1 cellular context compared by ENCODE assay signal in genomic region chr1:58927722-58928085, GRCh38.
TF ChIP-seq lines count a peak whose summit lies in the region.

No MANE protein-coding gene starts in this region.

TF ChIP-seq in GM12878, 131 proteins besides CTCF, POLR2A, EP300 and RAD21:
- TF ChIP-seq POLR2AphosphoS2 (IDR thresholded peaks at IDR 0.05; ENCODE audit: low read depth, low read length): no peak
- no peak for TF ChIP-seq SRF (IDR thresholded peaks at IDR 0.05; ENCODE audit: low read depth in 2 of 2, low read length in 2 of 2)
- no peak for TF ChIP-seq HDAC6 (IDR thresholded peaks at IDR 0.05; ENCODE audit: unreplicated experiment)
- TF ChIP-seq, protein P1, sequence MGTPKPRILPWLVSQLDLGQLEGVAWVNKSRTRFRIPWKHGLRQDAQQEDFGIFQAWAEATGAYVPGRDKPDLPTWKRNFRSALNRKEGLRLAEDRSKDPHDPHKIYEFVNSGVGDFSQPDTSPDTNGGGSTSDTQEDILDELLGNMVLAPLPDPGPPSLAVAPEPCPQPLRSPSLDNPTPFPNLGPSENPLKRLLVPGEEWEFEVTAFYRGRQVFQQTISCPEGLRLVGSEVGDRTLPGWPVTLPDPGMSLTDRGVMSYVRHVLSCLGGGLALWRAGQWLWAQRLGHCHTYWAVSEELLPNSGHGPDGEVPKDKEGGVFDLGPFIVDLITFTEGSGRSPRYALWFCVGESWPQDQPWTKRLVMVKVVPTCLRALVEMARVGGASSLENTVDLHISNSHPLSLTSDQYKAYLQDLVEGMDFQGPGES (IDR thresholded peaks at IDR 0.05): no peak
- no peak for TF ChIP-seq CBX3 (IDR thresholded peaks at IDR 0.05; ENCODE audit: borderline replicate concordance, low read depth)
- TF ChIP-seq ATF2 (IDR thresholded peaks at IDR 0.05; ENCODE audit: low read length): no peak
- no peak for TF ChIP-seq RCOR1 (conservative IDR thresholded peaks at IDR 0.05; ENCODE audit: low read depth, low read length)
- no peak for TF ChIP-seq NFYA (IDR thresholded peaks at IDR 0.05; ENCODE audit: borderline replicate concordance, low read depth, low read length)
- no peak for TF ChIP-seq TCF3 (IDR thresholded peaks at IDR 0.05; ENCODE audit: borderline replicate concordance, insufficient read depth, low read depth, low read length)
- TF ChIP-seq MLLT1 (IDR thresholded peaks at IDR 0.05): no peak
- TF ChIP-seq, protein P2, sequence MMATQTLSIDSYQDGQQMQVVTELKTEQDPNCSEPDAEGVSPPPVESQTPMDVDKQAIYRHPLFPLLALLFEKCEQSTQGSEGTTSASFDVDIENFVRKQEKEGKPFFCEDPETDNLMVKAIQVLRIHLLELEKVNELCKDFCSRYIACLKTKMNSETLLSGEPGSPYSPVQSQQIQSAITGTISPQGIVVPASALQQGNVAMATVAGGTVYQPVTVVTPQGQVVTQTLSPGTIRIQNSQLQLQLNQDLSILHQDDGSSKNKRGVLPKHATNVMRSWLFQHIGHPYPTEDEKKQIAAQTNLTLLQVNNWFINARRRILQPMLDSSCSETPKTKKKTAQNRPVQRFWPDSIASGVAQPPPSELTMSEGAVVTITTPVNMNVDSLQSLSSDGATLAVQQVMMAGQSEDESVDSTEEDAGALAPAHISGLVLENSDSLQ (IDR thresholded peaks at IDR 0.05): no peak
- no peak for TF ChIP-seq ELK1 (IDR thresholded peaks at IDR 0.05; ENCODE audit: low read depth, low read length)
- no peak for TF ChIP-seq CREM (IDR thresholded peaks at IDR 0.05; ENCODE audit: low read depth)
- TF ChIP-seq STAT1 (conservative IDR thresholded peaks at IDR 0.05): no peak
- no peak for TF ChIP-seq ZNF384 (IDR thresholded peaks at IDR 0.05; ENCODE audit: borderline replicate concordance, low read depth, low read length)
- TF ChIP-seq SMAD5 (IDR thresholded peaks at IDR 0.05; ENCODE audit: low read depth): no peak
- TF ChIP-seq SREBF2 (IDR thresholded peaks at IDR 0.05; ENCODE audit: low read length): no peak
